In genomic region chr1:150613061-150613920, GRCh38 we compare ENCODE assay signal across 1 cellular context.
TF ChIP-seq lines count a peak whose summit lies in the region.

No MANE protein-coding gene starts in this region.

TF ChIP-seq in K562, 482 proteins besides CTCF, POLR2A, EP300 and RAD21 (continued from another document and continues in another):
- no peak for TF ChIP-seq ZNF518B (CRISPR knock-in tag; IDR thresholded peaks at IDR 0.05)
- peak; percentile 91 for TF ChIP-seq ARID1B (IDR thresholded peaks at IDR 0.05)
- no peak for TF ChIP-seq ARID3A (IDR thresholded peaks at IDR 0.05; ENCODE audit: borderline replicate concordance, low read depth, low read length)
- TF ChIP-seq ZC3H4 (CRISPR knock-in tag; IDR thresholded peaks at IDR 0.05; ENCODE audit: borderline replicate concordance): no peak
- TF ChIP-seq RNF2 (IDR thresholded peaks at IDR 0.05): peak; percentile 90
- TF ChIP-seq RBM15 (IDR thresholded peaks at IDR 0.05; ENCODE audit: insufficient read depth, low read length): no peak
- TF ChIP-seq, protein P1, sequence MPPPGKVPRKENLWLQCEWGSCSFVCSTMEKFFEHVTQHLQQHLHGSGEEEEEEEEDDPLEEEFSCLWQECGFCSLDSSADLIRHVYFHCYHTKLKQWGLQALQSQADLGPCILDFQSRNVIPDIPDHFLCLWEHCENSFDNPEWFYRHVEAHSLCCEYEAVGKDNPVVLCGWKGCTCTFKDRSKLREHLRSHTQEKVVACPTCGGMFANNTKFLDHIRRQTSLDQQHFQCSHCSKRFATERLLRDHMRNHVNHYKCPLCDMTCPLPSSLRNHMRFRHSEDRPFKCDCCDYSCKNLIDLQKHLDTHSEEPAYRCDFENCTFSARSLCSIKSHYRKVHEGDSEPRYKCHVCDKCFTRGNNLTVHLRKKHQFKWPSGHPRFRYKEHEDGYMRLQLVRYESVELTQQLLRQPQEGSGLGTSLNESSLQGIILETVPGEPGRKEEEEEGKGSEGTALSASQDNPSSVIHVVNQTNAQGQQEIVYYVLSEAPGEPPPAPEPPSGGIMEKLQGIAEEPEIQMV (tag; conservative IDR thresholded peaks at IDR 0.05; ENCODE audit: low read depth): no peak; the same call in 1 of the 2 replicates
- TF ChIP-seq, protein P2, sequence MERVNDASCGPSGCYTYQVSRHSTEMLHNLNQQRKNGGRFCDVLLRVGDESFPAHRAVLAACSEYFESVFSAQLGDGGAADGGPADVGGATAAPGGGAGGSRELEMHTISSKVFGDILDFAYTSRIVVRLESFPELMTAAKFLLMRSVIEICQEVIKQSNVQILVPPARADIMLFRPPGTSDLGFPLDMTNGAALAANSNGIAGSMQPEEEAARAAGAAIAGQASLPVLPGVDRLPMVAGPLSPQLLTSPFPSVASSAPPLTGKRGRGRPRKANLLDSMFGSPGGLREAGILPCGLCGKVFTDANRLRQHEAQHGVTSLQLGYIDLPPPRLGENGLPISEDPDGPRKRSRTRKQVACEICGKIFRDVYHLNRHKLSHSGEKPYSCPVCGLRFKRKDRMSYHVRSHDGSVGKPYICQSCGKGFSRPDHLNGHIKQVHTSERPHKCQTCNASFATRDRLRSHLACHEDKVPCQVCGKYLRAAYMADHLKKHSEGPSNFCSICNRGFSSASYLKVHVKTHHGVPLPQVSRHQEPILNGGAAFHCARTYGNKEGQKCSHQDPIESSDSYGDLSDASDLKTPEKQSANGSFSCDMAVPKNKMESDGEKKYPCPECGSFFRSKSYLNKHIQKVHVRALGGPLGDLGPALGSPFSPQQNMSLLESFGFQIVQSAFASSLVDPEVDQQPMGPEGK (CRISPR knock-in tag; IDR thresholded peaks at IDR 0.05; ENCODE audit: borderline replicate concordance): no peak
- TF ChIP-seq TEAD2 (tag; IDR thresholded peaks at IDR 0.05): 0 out of 2 replicates have a peak, but pooled peaks have one; percentile 8
- no peak for TF ChIP-seq NFXL1 (CRISPR knock-in tag; IDR thresholded peaks at IDR 0.05)
- TF ChIP-seq HMGXB4 (CRISPR knock-in tag; IDR thresholded peaks at IDR 0.05): no peak
- TF ChIP-seq NR2C1 (IDR thresholded peaks at IDR 0.05): no peak
- TF ChIP-seq NR2C1 (tag; IDR thresholded peaks at IDR 0.05): no peak; the same call in 1 of the 2 replicates
- no peak for TF ChIP-seq ATF1 (CRISPR knock-in tag; IDR thresholded peaks at IDR 0.05)
- peak; percentile 66 for TF ChIP-seq ATF1 (tag; IDR thresholded peaks at IDR 0.05)
- no peak for TF ChIP-seq CBX8 (IDR thresholded peaks at IDR 0.05; ENCODE audit: borderline replicate concordance, extremely low read depth, low read depth, low read length, poor library complexity, severe bottlenecking)
- no peak for TF ChIP-seq POLR2B (IDR thresholded peaks at IDR 0.05; ENCODE audit: low read depth, partially characterized antibody)
- peak in 1 of 2 experiments; percentile 61; a peak in 2 of 4 replicates for TF ChIP-seq ZNF639 (CRISPR knock-in tag; conservative IDR thresholded peaks at IDR 0.05 in 1 of 2, IDR thresholded peaks at IDR 0.05 in 1 of 2)
- peak; percentile 96 for TF ChIP-seq SMARCE1 (IDR thresholded peaks at IDR 0.05)
- TF ChIP-seq MIER1 (IDR thresholded peaks at IDR 0.05; ENCODE audit: low read depth): no peak
- no peak for TF ChIP-seq TCF7 (IDR thresholded peaks at IDR 0.05; ENCODE audit: borderline replicate concordance)
- no peak for TF ChIP-seq ZNF347 (CRISPR knock-in tag; IDR thresholded peaks at IDR 0.05; ENCODE audit: low read depth)
- peak; percentile 70 for TF ChIP-seq MAFK (IDR thresholded peaks at IDR 0.05; ENCODE audit: low read length)
- no peak for TF ChIP-seq ARID2 (IDR thresholded peaks at IDR 0.05)
- TF ChIP-seq, protein P3, sequence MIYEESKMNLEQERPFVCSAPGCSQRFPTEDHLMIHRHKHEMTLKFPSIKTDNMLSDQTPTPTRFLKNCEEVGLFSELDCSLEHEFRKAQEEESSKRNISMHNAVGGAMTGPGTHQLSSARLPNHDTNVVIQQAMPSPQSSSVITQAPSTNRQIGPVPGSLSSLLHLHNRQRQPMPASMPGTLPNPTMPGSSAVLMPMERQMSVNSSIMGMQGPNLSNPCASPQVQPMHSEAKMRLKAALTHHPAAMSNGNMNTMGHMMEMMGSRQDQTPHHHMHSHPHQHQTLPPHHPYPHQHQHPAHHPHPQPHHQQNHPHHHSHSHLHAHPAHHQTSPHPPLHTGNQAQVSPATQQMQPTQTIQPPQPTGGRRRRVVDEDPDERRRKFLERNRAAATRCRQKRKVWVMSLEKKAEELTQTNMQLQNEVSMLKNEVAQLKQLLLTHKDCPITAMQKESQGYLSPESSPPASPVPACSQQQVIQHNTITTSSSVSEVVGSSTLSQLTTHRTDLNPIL (CRISPR knock-in tag; IDR thresholded peaks at IDR 0.05): no peak
- no peak for TF ChIP-seq CBX1 (IDR thresholded peaks at IDR 0.05; ENCODE audit: low read depth)
- TF ChIP-seq KLF1 (tag; IDR thresholded peaks at IDR 0.05): no peak
- TF ChIP-seq ZNF232 (CRISPR knock-in tag; IDR thresholded peaks at IDR 0.05): no peak
- TF ChIP-seq NRF1 (conservative IDR thresholded peaks at IDR 0.05 in 1 of 2, IDR thresholded peaks at IDR 0.05 in 1 of 2): peak in 1 of 2 experiments; percentile 40; a peak in 1 of 4 replicates
- TF ChIP-seq, protein P4, sequence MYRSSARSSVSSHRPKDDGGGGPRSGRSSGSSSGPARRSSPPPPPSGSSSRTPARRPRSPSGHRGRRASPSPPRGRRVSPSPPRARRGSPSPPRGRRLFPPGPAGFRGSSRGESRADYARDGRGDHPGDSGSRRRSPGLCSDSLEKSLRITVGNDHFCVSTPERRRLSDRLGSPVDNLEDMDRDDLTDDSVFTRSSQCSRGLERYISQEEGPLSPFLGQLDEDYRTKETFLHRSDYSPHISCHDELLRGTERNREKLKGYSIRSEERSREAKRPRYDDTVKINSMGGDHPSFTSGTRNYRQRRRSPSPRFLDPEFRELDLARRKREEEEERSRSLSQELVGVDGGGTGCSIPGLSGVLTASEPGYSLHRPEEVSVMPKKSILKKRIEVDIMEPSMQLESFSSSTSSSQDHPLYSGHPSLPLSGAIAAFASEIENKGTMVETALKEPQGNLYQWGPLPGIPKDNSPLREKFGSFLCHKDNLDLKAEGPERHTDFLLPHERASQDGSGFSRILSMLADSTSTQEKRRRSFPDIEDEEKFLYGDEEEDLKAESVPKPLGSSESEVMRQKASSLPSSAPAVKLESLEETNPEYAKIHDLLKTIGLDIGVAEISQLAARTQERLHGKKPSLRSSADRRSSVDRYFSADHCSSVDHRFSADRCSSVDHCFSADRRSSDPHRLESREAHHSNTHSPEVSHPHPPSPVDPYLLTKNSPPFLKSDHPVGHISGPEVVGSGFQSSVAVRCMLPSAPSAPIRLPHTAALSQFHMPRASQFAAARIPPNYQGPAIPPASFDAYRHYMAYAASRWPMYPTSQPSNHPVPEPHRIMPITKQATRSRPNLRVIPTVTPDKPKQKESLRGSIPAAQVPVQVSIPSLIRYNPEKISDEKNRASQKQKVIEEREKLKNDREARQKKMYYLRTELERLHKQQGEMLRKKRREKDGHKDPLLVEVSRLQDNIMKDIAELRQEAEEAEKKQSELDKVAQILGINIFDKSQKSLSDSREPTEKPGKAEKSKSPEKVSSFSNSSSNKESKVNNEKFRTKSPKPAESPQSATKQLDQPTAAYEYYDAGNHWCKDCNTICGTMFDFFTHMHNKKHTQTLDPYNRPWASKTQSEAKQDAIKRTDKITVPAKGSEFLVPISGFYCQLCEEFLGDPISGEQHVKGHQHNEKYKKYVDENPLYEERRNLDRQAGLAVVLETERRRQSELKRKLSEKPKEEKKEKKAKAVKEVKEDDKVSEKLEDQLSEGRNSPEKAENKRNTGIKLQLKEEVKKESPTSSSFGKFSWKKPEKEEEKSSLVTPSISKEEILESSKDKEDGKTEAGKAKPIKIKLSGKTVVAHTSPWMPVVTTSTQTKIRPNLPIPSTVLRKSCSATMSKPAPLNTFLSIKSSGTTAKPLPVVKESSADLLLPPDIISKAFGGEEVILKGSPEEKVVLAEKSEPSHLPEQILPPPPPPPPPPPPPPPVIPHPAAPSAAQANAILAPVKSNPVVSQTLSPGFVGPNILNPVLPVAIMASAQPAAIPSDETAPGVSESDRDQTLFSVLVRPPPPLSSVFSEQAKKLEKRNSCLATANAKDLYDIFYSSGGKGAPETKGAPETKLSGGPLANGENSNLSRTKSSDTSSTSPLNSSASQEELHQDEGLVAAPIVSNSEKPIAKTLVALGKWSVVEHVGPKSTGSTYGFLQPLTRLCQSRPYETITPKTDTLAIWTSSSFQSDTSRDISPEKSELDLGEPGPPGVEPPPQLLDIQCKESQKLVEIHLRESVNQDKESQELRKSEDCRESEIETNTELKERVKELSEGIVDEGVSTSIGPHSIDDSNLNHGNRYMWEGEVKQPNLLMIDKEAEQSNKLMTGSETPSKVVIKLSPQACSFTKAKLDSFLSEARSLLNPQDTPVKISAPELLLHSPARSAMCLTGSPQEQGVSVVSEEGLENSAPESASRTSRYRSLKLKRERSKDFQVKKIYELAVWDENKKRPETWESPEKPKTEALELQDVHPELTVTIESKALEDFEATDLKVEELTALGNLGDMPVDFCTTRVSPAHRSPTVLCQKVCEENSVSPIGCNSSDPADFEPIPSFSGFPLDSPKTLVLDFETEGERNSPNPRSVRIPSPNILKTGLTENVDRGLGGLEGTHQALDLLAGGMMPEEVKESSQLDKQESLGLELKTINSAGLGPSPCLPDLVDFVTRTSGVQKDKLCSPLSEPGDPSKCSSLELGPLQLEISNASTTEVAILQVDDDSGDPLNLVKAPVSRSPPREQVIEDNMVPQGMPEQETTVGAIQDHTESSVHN (IDR thresholded peaks at IDR 0.05; ENCODE audit: borderline replicate concordance in 1 of 2, low read depth in 1 of 2): peak in 1 of 2 experiments; percentile 76; a peak in 2 of 4 replicates
- no peak for TF ChIP-seq ZNF354B (CRISPR knock-in tag; IDR thresholded peaks at IDR 0.05)
- no peak for TF ChIP-seq RBM17 (IDR thresholded peaks at IDR 0.05; ENCODE audit: borderline replicate concordance, low read depth, low read length)
- TF ChIP-seq ZNF696 (CRISPR knock-in tag; conservative IDR thresholded peaks at IDR 0.05): no peak
- no peak for TF ChIP-seq ZNF431 (CRISPR knock-in tag; IDR thresholded peaks at IDR 0.05)
- 0 out of 2 replicates have a peak, but pooled peaks have one; percentile 25 for TF ChIP-seq GABPB1 (CRISPR knock-in tag; IDR thresholded peaks at IDR 0.05)
- no peak for TF ChIP-seq POLR2G (IDR thresholded peaks at IDR 0.05; ENCODE audit: low read depth, low read length)
- no peak for TF ChIP-seq U2AF2 (optimal IDR thresholded peaks at IDR 0.05; ENCODE audit: low read depth, low read length)
